9 cellular contexts compared by ENCODE assay signal in the genomic region with DNA sequence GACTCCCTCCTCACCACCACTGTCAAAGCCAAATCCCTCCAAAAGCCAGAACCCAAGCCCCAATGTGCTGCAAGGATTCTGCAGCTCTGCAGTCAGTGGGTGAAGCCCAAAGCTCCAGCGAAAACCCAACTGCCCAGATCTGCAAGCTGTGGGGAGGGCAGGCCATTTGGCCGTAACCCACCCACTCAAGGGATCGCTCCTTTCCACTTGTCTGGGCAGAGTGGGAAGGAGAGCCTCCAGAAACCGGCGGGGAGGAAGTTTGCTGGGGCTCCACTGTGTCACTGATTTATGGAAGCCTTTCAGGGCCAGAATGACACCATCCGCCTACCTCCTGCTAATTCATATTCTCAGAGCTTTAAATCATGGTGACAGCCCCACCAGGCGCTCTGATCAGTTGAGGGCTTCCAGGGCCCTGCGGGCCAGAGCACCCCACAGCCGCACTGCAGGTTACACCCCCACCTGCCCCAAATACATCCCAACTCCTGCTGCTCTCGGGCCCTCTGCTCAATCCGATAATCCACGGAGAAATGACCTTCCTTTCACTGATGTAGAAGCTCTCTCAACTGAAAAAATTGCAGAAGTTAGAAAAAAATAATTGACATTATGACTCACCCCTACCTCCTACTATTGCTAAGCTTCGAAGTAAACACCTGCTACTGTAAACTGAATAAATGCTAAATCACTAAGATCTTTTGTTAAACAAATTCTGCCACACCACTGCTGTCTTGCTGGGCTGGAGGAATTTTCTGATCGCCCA. TPM values are rescaled to one million over a fixed set of nuclear protein-coding genes. Genes with fewer than 3 reads are reported as not detected.
DNase-seq lines count a peak whose midpoint lies in the region; ATAC-seq, FAIRE-seq and TF ChIP-seq lines count a peak whose summit lies in the region.
"Had no signal": no experiment of that assay in that cellular context is flagged by ENCODE, and none has a peak within 500 bp of the region (broad histone marks: within the 10 kb centered on the region; RNA-seq: fewer than 3 reads in every experiment).

No MANE protein-coding gene starts in this region.

- H3K9ac ChIP-seq in HepG2 (ENCODE audit: insufficient read depth, low read depth, low read length), result peak overlapping the region; percentile 50; the same call in 1 of the 2 replicates

- no peak for FAIRE-seq in HepG2 (lab: Jason Lieb, UNC)
- FAIRE-seq: islet of Langerhans had no signal

- H4K20me1 ChIP-seq in HepG2 (ENCODE audit: insufficient read depth, low read length), result no peaks in the 10 kb centered on the region

- H3K4me2 ChIP-seq in HepG2 (ENCODE audit: low read depth, low read length), result peak overlapping the region; percentile 77

- WGBS in HepG2 (ENCODE audit: low lambda C conversion rate), result 46% methylated on average over 10 of the region's 14 CpGs

- DNase-seq in CD1c-positive myeloid dendritic cell (ENCODE audit: extremely low spot score) (peak; percentile 87), Panc1 (ENCODE audit: low read depth, low spot score) (no peak), HepG2 (ENCODE audit: low spot score) (peak; percentile 24), iPS-NIHi7 (ENCODE audit: extremely low spot score) (no peak), ACHN (no peak)
- no peak for DNase-seq in activated T-cell treated with anti-CD3 and anti-CD28 coated beads, Interleukin-2, amount 50 U/mL, for 1 hour
- no peak for DNase-seq in activated CD4-positive, CD25-positive, alpha-beta regulatory T cell (lab: John Stamatoyannopoulos, UW)

- H3K9me3 ChIP-seq in Panc1 (ENCODE audit: control insufficient read depth, insufficient read depth, low read depth, low read length) (no peaks in the 10 kb centered on the region), HepG2 (ENCODE audit: low read length) (no peaks in the 10 kb centered on the region)

- no peak for TF ChIP-seq POLR2A in HepG2 (IDR thresholded peaks at IDR 0.05; ENCODE audit: insufficient read depth in 1 of 2, low read depth in 2 of 2, low read length in 2 of 2)

- CTCF ChIA-PET in Panc1 (lab: Charles Lee) (interaction anchor here (0.6 kb wide), 2 partner anchors 253 to 567 kb away, joined by 3 to 6 read pairs; no protein-coding TSS in a partner anchor), HepG2 (lab: Yijun Ruan, JAX; ENCODE audit: low intra/inter-chr PET ratio, low total read pairs) (no interaction called here)

- H3K79me2 ChIP-seq in HepG2 (ENCODE audit: insufficient read depth, low read length), result no peaks in the 10 kb centered on the region

- H3K27ac ChIP-seq in Panc1 (ENCODE audit: low read length) (peak overlapping the region; percentile 67; the same call in 1 of the 2 replicates), HepG2 (ENCODE audit: extremely low read length, insufficient read depth, low read length) (no peak overlapping the region)

- H3K27me3 ChIP-seq in Panc1 (ENCODE audit: control insufficient read depth, insufficient read depth, low read length) (no peaks in the 10 kb centered on the region), HepG2 (ENCODE audit: control insufficient read depth in 1 of 2, insufficient read depth in 2 of 2, low read length in 2 of 2) (0 out of 5 replicates have a peak, but pooled peaks cover 1 to 6% of the 10 kb centered on the region in 2 experiments)

- BruUV-seq in Panc1 (replicated peaks; lab: Mats Ljungman, UMichigan) (no TSS peak), HepG2 (replicated peaks; lab: Mats Ljungman, UMichigan) (no TSS peak)

- intact Hi-C loops in Panc1 (cut with micrococcal nuclease; ENCODE audit: unreplicated experiment) (no loop called here), HepG2 (cut with micrococcal nuclease; ENCODE audit: unreplicated experiment) (loop anchor here (2.0 kb wide), 1 partner anchor 538 kb away; no protein-coding TSS in a partner anchor)

- no peak for TF ChIP-seq CTCF in Panc1 (IDR thresholded peaks at IDR 0.05)
- TF ChIP-seq CTCF in HepG2 (CRISPR knock-in tag; IDR thresholded peaks at IDR 0.05), result no peak

- TF ChIP-seq RAD21 in HepG2 (CRISPR knock-in tag; IDR thresholded peaks at IDR 0.05), result no peak

- no peak for TF ChIP-seq EP300 in HepG2 (IDR thresholded peaks at IDR 0.05; ENCODE audit: low read depth in 2 of 2, low read length in 2 of 2)
- no peak for TF ChIP-seq EP300 in HepG2 (CRISPR knock-in tag; IDR thresholded peaks at IDR 0.05; ENCODE audit: borderline replicate concordance)

- peaks cover 40% of the 10 kb centered on the region for H3K4me1 ChIP-seq in Panc1 (ENCODE audit: control insufficient read depth, insufficient read depth, low read length)
- peaks cover 64% of the 10 kb centered on the region for H3K4me1 ChIP-seq in HepG2 (ENCODE audit: insufficient read depth, low read length)

- POLR2A ChIA-PET in Panc1 (lab: Charles Lee), result no interaction called here
- POLR2A ChIA-PET in HepG2 (lab: Yijun Ruan, JAX), result interaction anchor here (1.3 to 2.5 kb wide), 5 partner anchors 9 to 566 kb away, joined by 4 to 9 read pairs (median 6); no protein-coding TSS in a partner anchor

- H2AFZ ChIP-seq in HepG2 (ENCODE audit: low read length), result no peak overlapping the region

- in situ Hi-C loops in Panc1 (cut with HindIII; ENCODE audit: low pct_unique_long_range_greater_than_20kb, low sequenced_read_pairs) (no loop called here), HepG2 (cut with HindIII; ENCODE audit: extremely low pct_ligation_motif_present, low pct_unique_long_range_greater_than_20kb) (loop anchor here (10.0 kb wide), 1 partner anchor 536 kb away; no protein-coding TSS in a partner anchor), ACHN (cut with HindIII; ENCODE audit: low pct_ligation_motif_present, low pct_unique_long_range_greater_than_20kb, low sequenced_read_pairs) (no loop called here)

- ATAC-seq in HG02678 (IDR thresholded peaks at IDR 0.05; ENCODE audit: unreplicated experiment), result peak; percentile 49
- 0 out of 2 replicates have a peak, but pooled peaks have one; percentile 11 for ATAC-seq in Panc1
- ATAC-seq in HepG2, result no peak; the same call in 2 of the 3 replicates

- H3K36me3 ChIP-seq in Panc1 (ENCODE audit: control insufficient read depth, insufficient read depth, low read length) (no peaks in the 10 kb centered on the region), HepG2 (replicated peaks in 1 of 2; ENCODE audit: control insufficient read depth in 1 of 2, insufficient read depth in 2 of 2, low read length in 2 of 2) (no peaks in the 10 kb centered on the region)

- H3K4me3 ChIP-seq in Panc1 (ENCODE audit: low read depth in 2 of 2, low read length in 2 of 2) (no peak overlapping the region), HepG2 (replicated peaks in 1 of 3; ENCODE audit: insufficient read depth in 1 of 3, low read depth in 2 of 3, low read length in 3 of 3) (peak overlapping the region in 1 of 3 experiments; percentile 36; a peak in 1 of 6 replicates)

TF ChIP-seq in HepG2, 621 proteins besides CTCF, POLR2A, EP300 and RAD21:
- TF ChIP-seq SOX5 (CRISPR knock-in tag; IDR thresholded peaks at IDR 0.05; ENCODE audit: borderline replicate concordance) (peak; percentile 38; the same call in 1 of the 2 replicates), FOXP1 (IDR thresholded peaks at IDR 0.05) (no peak), FOXP1 (CRISPR knock-in tag; IDR thresholded peaks at IDR 0.05) (peak; percentile 22; the same call in 1 of the 2 replicates), SAP130 (CRISPR knock-in tag; IDR thresholded peaks at IDR 0.05; ENCODE audit: low read depth) (0 out of 2 replicates have a peak, but pooled peaks have one; percentile 22)
- TF ChIP-seq, protein P1, sequence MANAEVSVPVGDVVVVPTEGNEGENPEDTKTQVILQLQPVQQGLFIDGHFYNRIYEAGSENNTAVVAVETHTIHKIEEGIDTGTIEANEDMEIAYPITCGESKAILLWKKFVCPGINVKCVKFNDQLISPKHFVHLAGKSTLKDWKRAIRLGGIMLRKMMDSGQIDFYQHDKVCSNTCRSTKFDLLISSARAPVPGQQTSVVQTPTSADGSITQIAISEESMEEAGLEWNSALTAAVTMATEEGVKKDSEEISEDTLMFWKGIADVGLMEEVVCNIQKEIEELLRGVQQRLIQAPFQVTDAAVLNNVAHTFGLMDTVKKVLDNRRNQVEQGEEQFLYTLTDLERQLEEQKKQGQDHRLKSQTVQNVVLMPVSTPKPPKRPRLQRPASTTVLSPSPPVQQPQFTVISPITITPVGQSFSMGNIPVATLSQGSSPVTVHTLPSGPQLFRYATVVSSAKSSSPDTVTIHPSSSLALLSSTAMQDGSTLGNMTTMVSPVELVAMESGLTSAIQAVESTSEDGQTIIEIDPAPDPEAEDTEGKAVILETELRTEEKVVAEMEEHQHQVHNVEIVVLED (CRISPR knock-in tag; IDR thresholded peaks at IDR 0.05; ENCODE audit: borderline replicate concordance), result no peak

RNA-seq across cellular contexts. Expression of a gene that starts 40.6 kb away (rescaled TPM):
- total RNA-seq in Panc1 (2021; ENCODE audit: unreplicated experiment), result 73.0 TPM
- polyA plus RNA-seq in Panc1 (2012; ENCODE audit: insufficient read length), result 60.4 TPM
- total RNA-seq in HepG2 (2016; rRNA removed; fragmentation: Illumina TruSeq; extraction: Trizol), result 76.6 and 80.1 TPM in 2 replicates
- total RNA-seq in HepG2 (2016; cell fraction: cytosol; rRNA removed; fragmentation: Illumina TruSeq; extraction: Trizol; ENCODE audit: low read depth), result 135 and 139 TPM in 2 replicates
- 71.2 and 81.9 TPM in 2 replicates for total RNA-seq in HepG2 (2016; cell fraction: insoluble cytoplasmic fraction; rRNA removed; fragmentation: Illumina TruSeq; extraction: Trizol)
- total RNA-seq in HepG2 (2016; cell fraction: membrane; rRNA removed; fragmentation: Illumina TruSeq; extraction: Trizol), result 213 and 217 TPM in 2 replicates
- 41.7 and 48.3 TPM in 2 replicates for total RNA-seq in HepG2 (2016; cell fraction: nucleus; rRNA removed; fragmentation: Illumina TruSeq; extraction: Trizol)
- polyA plus RNA-seq in HepG2 (2011; rRNA removed), result 41.6 and 56.0 TPM in 2 replicates
- 53.2 and 57.4 TPM in 2 replicates for polyA plus RNA-seq in HepG2 (2011; cell fraction: cytosol; rRNA removed)
- 15.9 and 18.4 TPM in 2 replicates for polyA plus RNA-seq in HepG2 (2011; cell fraction: nucleus; rRNA removed)
- polyA plus RNA-seq in HepG2 (2012), result 71.3 and 87.6 TPM in 2 replicates
- polyA plus RNA-seq in HepG2 (2016; cell fraction: cytosol; fragmentation: Illumina TruSeq; extraction: Trizol; ENCODE audit: low read depth), result 296 and 305 TPM in 2 replicates
- polyA plus RNA-seq in HepG2 (2016; cell fraction: insoluble cytoplasmic fraction; fragmentation: Illumina TruSeq; extraction: Trizol; ENCODE audit: low read depth), result 113 and 114 TPM in 2 replicates
- polyA plus RNA-seq in HepG2 (2016; cell fraction: membrane; fragmentation: Illumina TruSeq; extraction: Trizol; ENCODE audit: low read depth), result 280 and 289 TPM in 2 replicates
- 77.5 and 84.8 TPM in 2 replicates for polyA plus RNA-seq in HepG2 (2016; cell fraction: nucleus; fragmentation: Illumina TruSeq; extraction: Trizol; ENCODE audit: insufficient read depth, low read depth)
- polyA minus RNA-seq in HepG2 (2011; rRNA and poly(A)+ RNA removed; ENCODE audit: low replicate concordance), result 3.1 and 9.3 TPM in 2 replicates
- polyA minus RNA-seq in HepG2 (2011; cell fraction: cytosol; rRNA and poly(A)+ RNA removed), result 17.1 and 18.2 TPM in 2 replicates
- polyA minus RNA-seq in HepG2 (2011; cell fraction: nucleus; rRNA and poly(A)+ RNA removed), result 41.3 and 46.1 TPM in 2 replicates

Comparison
In these comparisons a context has a peak if more than half of its experiments do, and no peak if none do; other contexts are left out.
1. DNase-seq: peak in CD1c-positive myeloid dendritic cell (single experiment) and HepG2 (single experiment); none in Panc1 (single experiment), iPS-NIHi7 (single experiment), activated T-cell treated with anti-CD3 and anti-CD28 coated beads, Interleukin-2, amount 50 U/mL, for 1 hour (single experiment), activated CD4-positive, CD25-positive, alpha-beta regulatory T cell (0 of 4) and ACHN (single experiment).